In the genomic region with DNA sequence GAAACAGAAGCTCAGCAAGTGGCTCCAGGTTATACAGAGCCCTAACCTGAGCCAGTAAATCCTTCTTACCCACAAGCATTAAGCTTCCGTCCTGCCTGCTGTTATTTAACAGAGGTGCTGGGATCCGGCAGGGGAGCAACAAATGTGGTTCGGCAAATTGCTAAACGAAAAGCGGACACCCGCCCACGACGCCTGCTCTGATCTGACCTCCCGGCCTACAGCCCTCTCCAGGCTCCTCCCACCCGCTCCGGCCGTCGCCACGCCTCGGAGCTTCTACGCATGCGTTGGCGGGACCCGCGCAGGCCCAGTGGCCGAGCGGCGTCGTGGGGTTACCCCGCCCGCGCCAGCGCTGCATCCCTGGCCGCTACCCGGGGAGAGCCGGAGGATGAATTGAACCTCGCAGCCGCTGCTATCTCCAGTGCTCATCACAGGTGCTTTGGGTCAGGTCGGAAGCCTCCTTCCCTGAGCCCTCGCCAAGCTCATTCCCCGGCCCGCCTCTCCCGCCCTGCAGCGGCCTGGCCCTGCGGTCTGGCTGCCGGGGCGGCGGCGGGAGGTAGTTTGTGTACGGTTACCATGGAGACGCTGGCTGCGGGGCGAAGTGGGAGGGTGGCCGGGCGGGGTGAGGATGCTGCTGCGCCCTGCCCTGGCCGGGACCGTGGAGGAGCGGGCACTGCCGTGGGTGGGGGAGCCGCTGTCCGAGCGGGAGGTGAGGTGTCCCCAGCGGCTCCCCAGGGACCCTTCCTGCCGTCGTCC, we compare ENCODE assay signal across 1 cellular context.
TF ChIP-seq lines count a peak whose summit lies in the region.

Gene ARMC2 (plus strand): TSS at position 307 of the 753 bp plus-strand sequence. CDS start 5,846 bp downstream, outside the sequence.

TF ChIP-seq in HEK293, 187 proteins besides CTCF, POLR2A, EP300 and RAD21 (continued from another document):
- no peak for TF ChIP-seq ZNF140 (tag by site-specific recombination; IDR thresholded peaks at IDR 0.05)
TF ChIP-seq in HEK293: peak in this region for 38.
